In the genomic region with DNA sequence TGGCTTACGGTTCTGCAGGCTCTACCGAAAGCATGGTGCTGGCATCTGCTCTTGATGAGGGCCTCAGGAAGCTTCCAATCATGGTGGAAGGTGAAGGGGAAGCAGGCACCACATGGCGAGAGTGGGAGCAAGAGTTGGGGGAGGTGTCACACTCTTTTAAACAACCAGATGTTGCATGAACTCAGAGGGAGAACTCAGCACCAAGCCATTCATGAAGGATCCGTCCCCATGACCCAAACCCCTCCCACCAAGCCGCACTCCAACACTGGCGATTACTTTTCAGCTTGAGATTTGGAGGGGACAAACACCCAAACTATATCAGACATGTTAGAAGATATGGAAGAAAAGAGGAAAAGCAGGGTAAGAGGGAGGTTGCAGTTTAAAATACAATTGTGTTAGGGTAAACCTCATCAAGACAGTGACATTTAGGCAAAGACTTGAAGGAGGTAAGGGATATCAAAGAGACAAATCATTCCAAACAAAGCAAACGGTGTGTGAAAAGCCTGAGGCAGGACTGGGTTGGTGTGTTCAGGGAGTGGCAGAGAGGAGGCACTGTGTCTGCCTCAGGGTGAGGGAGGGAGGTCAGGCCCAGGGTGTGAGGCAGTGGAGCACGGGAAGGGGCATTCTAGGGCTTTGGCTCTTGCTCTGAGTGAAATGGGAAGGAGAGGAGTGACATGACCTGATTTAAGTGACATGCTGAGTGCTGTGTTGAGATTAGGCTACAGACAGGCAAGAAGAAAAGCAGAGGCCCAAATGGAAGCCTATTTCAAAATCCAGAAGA, we compare ENCODE assay signal across 25 cellular contexts.
"Had no signal": no experiment of that assay in that cellular context is flagged by ENCODE, and none has a peak within 500 bp of the region (broad histone marks: within the 10 kb centered on the region; RNA-seq: fewer than 3 reads in every experiment).

No MANE protein-coding gene starts in this region.

- H3K4me3 ChIP-seq: left lung, mucosa of descending colon, neural progenitor cell, prostate gland, right atrium auricular region, smooth muscle cell, testis, tibial artery, upper lobe of left lung had no signal

- H3K36me3 ChIP-seq: left lung, neural progenitor cell, prostate gland, right atrium auricular region, tibial artery, upper lobe of left lung had no signal

- H2AFZ ChIP-seq: neural progenitor cell had no signal

- FAIRE-seq: endometrium, frontal cortex, urothelium cell line had no signal

- ATAC-seq: effector memory CD8-positive, alpha-beta T cell; left cardiac atrium; left lung; mucosa of descending colon; natural killer cell treated with Interleukin-12 subunit alpha and Interleukin-12 subunit beta and Interleukin-15 and Interleukin-18, amount 100 ng/mL, for 72 hours; sciatic nerve; stimulated activated memory B cell treated with anti-CD40 and anti-IgM and Interleukin-4, amounts not matched to agents 10 μg/mL and 1 μg/mL and 100 μg/mL, for 72 hours; stimulated activated naive CD8-positive, alpha-beta T cell treated with anti-CD3 and anti-CD28 coated beads, Interleukin-15, Interleukin-2, amounts not matched to agents 100 U/mL and 50 U/mL, for 24 hours had no signal

- DNase-seq: cortex of kidney; effector memory CD8-positive, alpha-beta T cell; head of caudate nucleus; left cardiac atrium; left lung; mesenchymal stem cell; mucosa of descending colon; naive B cell; nucleus accumbens; stimulated activated CD4-positive, alpha-beta T cell treated with anti-CD3 and anti-CD28 coated beads, Interleukin-4, amount 100 ng/mL, for 4 hours; stimulated activated naive CD8-positive, alpha-beta T cell treated with anti-CD3 and anti-CD28 coated beads, Interleukin-15, Interleukin-2, amounts not matched to agents 100 U/mL and 50 U/mL, for 24 hours; substantia nigra; testis; tibial artery; upper lobe of left lung had no signal

- H3K9ac ChIP-seq: neural progenitor cell had no signal

- H3K9me3 ChIP-seq: left lung, mucosa of descending colon, prostate gland, right atrium auricular region, testis, upper lobe of left lung had no signal

- H3K4me2 ChIP-seq: neural progenitor cell, smooth muscle cell had no signal

- H3K27me3 ChIP-seq: left lung, neural progenitor cell, right atrium auricular region, testis, tibial artery, upper lobe of left lung had no signal

- H3K27ac ChIP-seq: left lung, neural progenitor cell, prostate gland, right atrium auricular region, testis, tibial artery, upper lobe of left lung had no signal

- H3K4me1 ChIP-seq: left lung, neural progenitor cell, prostate gland, right atrium auricular region, testis, tibial artery, upper lobe of left lung had no signal
